Comparison of ENCODE assay signal across 25 cellular contexts in genomic region chr10:36344240-36344639, GRCh38.
A peak's percentile ranks its signal among the peaks of the same experiment; 100 is the strongest.
DNase-seq lines count a peak whose midpoint lies in the region; FAIRE-seq and TF ChIP-seq lines count a peak whose summit lies in the region.
"Had no signal": no experiment of that assay in that cellular context is flagged by ENCODE, and none has a peak within 500 bp of the region (broad histone marks: within the 10 kb centered on the region; RNA-seq: fewer than 3 reads in every experiment).

No MANE protein-coding gene starts in this region.

- FAIRE-seq in islet of Langerhans (lab: Jason Lieb, UNC): peak; percentile 55
- FAIRE-seq: colon, TTC549 had no signal

- H3K27me3 Mint-ChIP-seq in HFFc6 (ENCODE audit: insufficient read depth): no peaks in the 10 kb centered on the region
- H3K27me3 Mint-ChIP-seq: activated CD4-positive, alpha-beta T cell treated with anti-CD3 and anti-CD28 coated beads for 36 hours; B cell; naive thymus-derived CD8-positive, alpha-beta T cell had no signal

- H3K9ac ChIP-seq in GM23248: no peak overlapping the region
- H3K9ac ChIP-seq in smooth muscle cell (ENCODE audit: low read depth): no peak overlapping the region
- no peak overlapping the region for H3K9ac ChIP-seq in colonic mucosa (ENCODE audit: low read depth in 2 of 2, low read length in 2 of 2)
- H3K9ac ChIP-seq: parathyroid adenoma had no signal

- peaks cover 4% of the 10 kb centered on the region; the same call in 1 of the 2 replicates for H3K9me2 ChIP-seq in GM23248 (ENCODE audit: insufficient read depth)

- peaks cover 20% of the 10 kb centered on the region for H3K9me3 Mint-ChIP-seq in HFFc6

- H3K27me3 ChIP-seq in GM23248 (replicated peaks; ENCODE audit: insufficient read depth) (no peaks in the 10 kb centered on the region), ascending aorta (no peaks in the 10 kb centered on the region), smooth muscle cell (ENCODE audit: low read depth) (no peaks in the 10 kb centered on the region), colonic mucosa (no peaks in the 10 kb centered on the region)
- H3K27me3 ChIP-seq: transverse colon had no signal

- H3F3A ChIP-seq in GM23248 (ENCODE audit: insufficient read depth) (peaks cover 22% of the 10 kb centered on the region), smooth muscle cell (ENCODE audit: low read depth) (no peaks in the 10 kb centered on the region)

- H3K27ac Mint-ChIP-seq in HFFc6: no peak overlapping the region
- H3K27ac Mint-ChIP-seq: activated CD4-positive, alpha-beta T cell treated with anti-CD3 and anti-CD28 coated beads for 36 hours; B cell; naive thymus-derived CD8-positive, alpha-beta T cell had no signal

- H3K4me1 ChIP-seq in GM23248 (ENCODE audit: insufficient read depth) (peaks cover 39% of the 10 kb centered on the region), ascending aorta (peaks cover 0 to 7% of the 10 kb centered on the region in 2 donors), smooth muscle cell (ENCODE audit: low read depth) (peaks cover 13% of the 10 kb centered on the region), colonic mucosa (no peaks in the 10 kb centered on the region)
- H3K4me1 ChIP-seq: parathyroid adenoma, transverse colon had no signal

- DNase-seq in GM23248 (peak; percentile 62), ascending aorta (ENCODE audit: low spot score in 2 of 2) (no peak), smooth muscle cell (lab: John Stamatoyannopoulos, UW; ENCODE audit: unreplicated experiment) (no peak), HFFc6 (no peak), NCI-H1092 (lab: John Stamatoyannopoulos, UW) (no peak), colonic mucosa (no peak), NCI-H510A (lab: John Stamatoyannopoulos, UW) (no peak)
- DNase-seq: activated CD4-positive, alpha-beta T cell treated with anti-CD3 and anti-CD28 coated beads for 36 hours; activated naive CD4-positive, alpha-beta T cell treated with anti-CD3 and anti-CD28 coated beads, Interleukin-2, amount 50 U/mL, for 16 hours; activated T-cell treated with anti-CD3 and anti-CD28 coated beads, Interleukin-2, amount 50 U/mL, for 48 hours; Calu3; foreskin fibroblast; naive thymus-derived CD8-positive, alpha-beta T cell; NCI-H1436 treated with DMSO at 0.1 percent for 48 hours; NCI-H2171; NCI-H526; stimulated activated CD4-positive, alpha-beta T cell treated with anti-CD3 and anti-CD28 coated beads, Interleukin-1b, Interleukin-23, amount 100 ng/mL, for 48 hours; stimulated activated naive CD4-positive, alpha-beta T cell; transverse colon had no signal

- 11 to 13% methylated on average over 2 of the region's 2 CpGs for WGBS in GM23248 (ENCODE audit: low coverage in 1 of 2, low lambda C conversion rate in 2 of 2, missing lambda C conversion rate in 2 of 2), 2 experiments
- 36% methylated on average over 2 of the region's 2 CpGs for WGBS in smooth muscle cell (ENCODE audit: low lambda C conversion rate)

- TF ChIP-seq CTCF in ascending aorta (IDR thresholded peaks at IDR 0.05) (no peak), smooth muscle cell (IDR thresholded peaks at IDR 0.05; ENCODE audit: borderline replicate concordance, insufficient read depth, poor library complexity, severe bottlenecking) (no peak), HFFc6 (IDR thresholded peaks at IDR 0.05) (no peak), colonic mucosa (IDR thresholded peaks at IDR 0.05) (no peak)

- H3K36me3 Mint-ChIP-seq in HFFc6 (ENCODE audit: low read depth): no peaks in the 10 kb centered on the region

- H3K79me2 ChIP-seq in GM23248 (ENCODE audit: insufficient read depth) (no peaks in the 10 kb centered on the region), smooth muscle cell (ENCODE audit: low read depth) (no peaks in the 10 kb centered on the region)
- H3K79me2 ChIP-seq: parathyroid adenoma had no signal

- H3K4me2 ChIP-seq in GM23248 (ENCODE audit: unreplicated experiment) (peak overlapping the region; percentile 53), smooth muscle cell (peak overlapping the region; percentile 52)

- peak overlapping the region; percentile 40 for H3K27ac ChIP-seq in GM23248
- H3K27ac ChIP-seq in ascending aorta: peak overlapping the region; percentile 27 to 41
- peak overlapping the region; percentile 55 for H3K27ac ChIP-seq in smooth muscle cell (ENCODE audit: low read depth)
- no peak overlapping the region for H3K27ac ChIP-seq in colonic mucosa
- H3K27ac ChIP-seq: parathyroid adenoma, transverse colon had no signal

- in situ Hi-C loops in GM23248 (cut with MboI): no loop called here

- H2AFZ ChIP-seq in GM23248: 0 out of 2 replicates have a peak overlapping the region, but pooled peaks have one; percentile 15
- peak overlapping the region; percentile 32 for H2AFZ ChIP-seq in smooth muscle cell (ENCODE audit: low read depth)
- H2AFZ ChIP-seq: parathyroid adenoma had no signal

- H3K4me3 Mint-ChIP-seq in HFFc6: no peak overlapping the region
- H3K4me3 Mint-ChIP-seq: activated CD4-positive, alpha-beta T cell treated with anti-CD3 and anti-CD28 coated beads for 36 hours; B cell; naive thymus-derived CD8-positive, alpha-beta T cell had no signal

- H3K4me1 Mint-ChIP-seq in HFFc6 (ENCODE audit: low read depth): no peaks in the 10 kb centered on the region
- H3K4me1 Mint-ChIP-seq: activated CD4-positive, alpha-beta T cell treated with anti-CD3 and anti-CD28 coated beads for 36 hours; B cell; naive thymus-derived CD8-positive, alpha-beta T cell had no signal

- intact Hi-C loops in ascending aorta (cut with DNase I): loop anchor here (10.0 kb wide), 1 partner anchor 699 kb away; the partner anchor contains the start of gene FZD8
- intact Hi-C loops in colonic mucosa (cut with DNase I): no loop called here

- H4K20me1 ChIP-seq in GM23248 (ENCODE audit: insufficient read depth) (no peaks in the 10 kb centered on the region), smooth muscle cell (ENCODE audit: low read depth) (no peaks in the 10 kb centered on the region)

- H3K4me3 ChIP-seq in GM23248 (peak overlapping the region; percentile 8; the same call in 1 of the 2 replicates), ascending aorta (no peak overlapping the region), smooth muscle cell (no peak overlapping the region), colonic mucosa (no peak overlapping the region)
- H3K4me3 ChIP-seq: lung, transverse colon had no signal

- H3K9me3 ChIP-seq in GM23248 (ENCODE audit: low read depth): no peaks in the 10 kb centered on the region
- no peaks in the 10 kb centered on the region for H3K9me3 ChIP-seq in ascending aorta
- no peaks in the 10 kb centered on the region for H3K9me3 ChIP-seq in smooth muscle cell (replicated peaks; ENCODE audit: low read depth)
- no peaks in the 10 kb centered on the region for H3K9me3 ChIP-seq in colonic mucosa
- H3K9me3 ChIP-seq: transverse colon had no signal

- H3K36me3 ChIP-seq in GM23248 (ENCODE audit: low read depth) (no peaks in the 10 kb centered on the region), ascending aorta (no peaks in the 10 kb centered on the region), smooth muscle cell (ENCODE audit: low read depth) (no peaks in the 10 kb centered on the region), colonic mucosa (no peaks in the 10 kb centered on the region)
- H3K36me3 ChIP-seq: transverse colon had no signal
